Comparison of ENCODE assay signal across 21 cellular contexts in the genomic region with DNA sequence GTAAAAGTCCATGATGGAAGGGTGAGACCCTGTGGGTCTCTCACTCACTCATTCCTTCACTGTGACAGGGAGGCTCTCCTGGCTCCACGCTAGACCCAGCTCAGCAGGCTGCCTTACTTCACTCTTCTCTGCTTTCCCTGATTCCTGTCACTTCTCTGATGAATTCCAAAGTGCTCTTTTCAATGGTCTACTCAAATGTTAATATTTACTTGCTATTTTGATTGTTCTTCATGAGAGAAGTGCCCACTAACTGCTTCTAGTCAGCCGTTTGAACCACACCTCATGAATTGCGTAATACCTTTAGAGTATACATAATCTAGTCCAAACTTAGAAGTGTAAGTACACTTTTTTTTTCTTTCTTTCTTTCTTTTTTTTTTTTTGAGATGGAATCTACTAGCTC.
"Had no signal": no experiment of that assay in that cellular context is flagged by ENCODE, and none has a peak within 500 bp of the region (broad histone marks: within the 10 kb centered on the region; RNA-seq: fewer than 3 reads in every experiment).

No MANE protein-coding gene starts in this region.

- H3K4me3 ChIP-seq: coronary artery, thyroid gland, uterus had no signal

- FAIRE-seq: islet of Langerhans had no signal

- H3K27me3 ChIP-seq: brain microvascular endothelial cell, thyroid gland, uterus had no signal

- H3K27ac ChIP-seq: brain microvascular endothelial cell, coronary artery, thyroid gland, uterus had no signal

- DNase-seq: activated CD4-positive, alpha-beta memory T cell treated with anti-CD3 and anti-CD28 coated beads for 36 hours; activated CD4-positive, alpha-beta T cell treated with anti-CD3 and anti-CD28 coated beads for 4 hours; activated naive CD8-positive, alpha-beta T cell treated with anti-CD3 and anti-CD28 coated beads for 36 hours; activated T-cell treated with anti-CD3 and anti-CD28 coated beads for 4 hours; anterior cingulate cortex; brain microvascular endothelial cell; erythroblast; foreskin melanocyte; glutamatergic neuron; hippocampal formation; left cardiac atrium; occipital lobe; retina; stimulated activated CD4-positive, alpha-beta T cell treated with anti-CD3 and anti-CD28 coated beads, Interleukin-2, amount 100 ng/mL, for 24 hours; stimulated activated naive CD4-positive, alpha-beta T cell treated with Interleukin-2 at 50 U/mL for 16 hours; T-helper 2 cell; thyroid gland; uterus had no signal

- H3K4me1 ChIP-seq: thyroid gland, uterus had no signal

- H3K36me3 ChIP-seq: brain microvascular endothelial cell, thyroid gland, uterus had no signal

- H3K9me3 ChIP-seq: thyroid gland, uterus had no signal

- ATAC-seq: left cardiac atrium, WTC11 had no signal
